In genomic region chr16:67561824-67562525, GRCh38 we compare ENCODE assay signal across 8 cellular contexts. TPM values are rescaled to one million over a fixed set of nuclear protein-coding genes. Genes with fewer than 3 reads are reported as not detected.
DNase-seq lines count a peak whose midpoint lies in the region; ATAC-seq, FAIRE-seq and TF ChIP-seq lines count a peak whose summit lies in the region.

No MANE protein-coding gene starts in this region.

- 0% methylated on average over 39 to 76 of the region's 76 CpGs for WGBS in heart right ventricle, 2 donors

- H3K27me3 ChIP-seq in adipocyte (replicated peaks; ENCODE audit: control insufficient read depth, insufficient read depth, low read length) (no peaks in the 10 kb centered on the region), heart right ventricle (no peaks in the 10 kb centered on the region)

- TF ChIP-seq CTCF in heart right ventricle (IDR thresholded peaks at IDR 0.05) (no peak), type B pancreatic cell (conservative IDR thresholded peaks at IDR 0.05) (no peak)

- DNase-seq in GM12891 (ENCODE audit: insufficient read length, low spot score): peak; percentile 85
- peak; percentile 93 for DNase-seq in NCI-H1105 treated with DMSO at 0.1 percent for 48 hours (lab: John Stamatoyannopoulos, UW)
- DNase-seq in SW 1271 (lab: John Stamatoyannopoulos, UW): peak; percentile 93 to 99
- DNase-seq in adipocyte (ENCODE audit: low read depth): peak; percentile 98
- peak; percentile 97 for DNase-seq in heart right ventricle
- DNase-seq in posterior cingulate gyrus: peak; percentile 77 to 98 (median 89)
- peak; percentile 96 for DNase-seq in type B pancreatic cell (ENCODE audit: extremely low spot score, unreplicated experiment)

- no peaks in the 10 kb centered on the region for H3K9me3 Mint-ChIP-seq in type B pancreatic cell

- H3K36me3 Mint-ChIP-seq in type B pancreatic cell: no peaks in the 10 kb centered on the region

- peak; percentile 69 for TF ChIP-seq POLR2A in GM12891 (IDR thresholded peaks at IDR 0.05; ENCODE audit: low read depth, low read length)

- H3K4me1 ChIP-seq in adipocyte (ENCODE audit: control insufficient read depth, insufficient read depth, low read length): peaks cover 18% of the 10 kb centered on the region
- H3K4me1 ChIP-seq in heart right ventricle: peaks cover 6 to 48% (median 36%) of the 10 kb centered on the region in 9 donors

- intact Hi-C loops in heart right ventricle (cut with DNase I): loop anchor here in 9 of 10 donors (1.0 to 10.0 kb wide), 12 partner anchors 39 to 280 kb away; partner anchors contain the start of genes ACD (in 3 of the 9), C16orf86 (in 3 of the 9), ENKD1 (in 3 of the 9) and PARD6A (in 3 of the 9)
- intact Hi-C loops in posterior cingulate gyrus (cut with DNase I): loop anchor here (1.0 to 5.0 kb wide), 4 partner anchors 41 to 107 kb away; partner anchors contain the start of genes ACD and PARD6A

- peak; percentile 94 for FAIRE-seq in GM12891 (lab: Jason Lieb, UNC)

- H3K9ac ChIP-seq in adipocyte (ENCODE audit: low read length): peak overlapping the region; percentile 91

- H3K36me3 ChIP-seq in adipocyte (ENCODE audit: control insufficient read depth, insufficient read depth, low read length, severe bottlenecking) (no peaks in the 10 kb centered on the region), heart right ventricle (no peaks in the 10 kb centered on the region)

- peak; percentile 81 for ATAC-seq in HG02759 (IDR thresholded peaks at IDR 0.05; ENCODE audit: unreplicated experiment)
- peak; percentile 90 to 97 (median 95) for ATAC-seq in heart right ventricle

- H3K4me3 Mint-ChIP-seq in type B pancreatic cell: peak overlapping the region; percentile 91

- peak overlapping the region; percentile 93 for H3K27ac Mint-ChIP-seq in type B pancreatic cell

- H3K4me3 ChIP-seq in adipocyte (ENCODE audit: low read length): peak overlapping the region; percentile 82
- peak overlapping the region; percentile 26 to 100 (median 98) for H3K4me3 ChIP-seq in heart right ventricle

- peak overlapping the region; percentile 99 to 100 (median 100) for H3K27ac ChIP-seq in heart right ventricle

- peaks cover 22% of the 10 kb centered on the region for H3K4me1 Mint-ChIP-seq in type B pancreatic cell (ENCODE audit: unreplicated experiment)

- no peaks in the 10 kb centered on the region for H3K9me3 ChIP-seq in adipocyte (ENCODE audit: control insufficient read depth, low read length)
- H3K9me3 ChIP-seq in heart right ventricle: no peaks in the 10 kb centered on the region

- no peaks in the 10 kb centered on the region for H3K27me3 Mint-ChIP-seq in type B pancreatic cell

TF ChIP-seq in GM12891, 5 proteins besides CTCF, POLR2A, EP300 and RAD21:
- TF ChIP-seq POLR2AphosphoS5 (IDR thresholded peaks at IDR 0.05; ENCODE audit: low read depth, low read length): peak; percentile 59
- no peak for TF ChIP-seq PAX5 (IDR thresholded peaks at IDR 0.05; ENCODE audit: insufficient read depth, low read length, severe bottlenecking)
- peak; percentile 50; the same call in 1 of the 2 replicates for TF ChIP-seq SPI1 (IDR thresholded peaks at IDR 0.05; ENCODE audit: low read depth, low read length)

RNA-seq across cellular contexts. Expression of gene CTCF, which starts 0.4 kb away (rescaled TPM):
- polyA plus RNA-seq in GM12891 (2012; ENCODE audit: low read depth, missing spikeins): 21.2 TPM
- total RNA-seq in heart right ventricle: 10 to 100 TPM; 20.5 to 31.0 (median 24.8) TPM
- 10 to 100 TPM; 11.9 to 20.7 TPM for polyA plus RNA-seq in heart right ventricle
- total RNA-seq in type B pancreatic cell (ENCODE audit: low replicate concordance): 48.4 and 57.8 TPM in 2 replicates

RNA-seq across cellular contexts. Expression of gene RIPOR1, which starts 33.3 kb away (rescaled TPM):
- 11.4 TPM for polyA plus RNA-seq in GM12891 (2012; ENCODE audit: low read depth, missing spikeins)
- total RNA-seq in heart right ventricle: 10 to 100 TPM; 45.9 to 86.1 (median 73.8) TPM
- 10 to 100 TPM; 40.0 to 66.9 TPM for polyA plus RNA-seq in heart right ventricle
- 38.5 and 43.1 TPM in 2 replicates for total RNA-seq in type B pancreatic cell (ENCODE audit: low replicate concordance)

Comparison
In these comparisons a context has a peak if more than half of its experiments do, and no peak if none do; other contexts are left out.
1. Peak in every context shown above with its lines: DNase-seq, ATAC-seq, H3K4me3 ChIP-seq and H3K27ac ChIP-seq.